Comparison of ENCODE assay signal across 2 cellular contexts in the genomic region with DNA sequence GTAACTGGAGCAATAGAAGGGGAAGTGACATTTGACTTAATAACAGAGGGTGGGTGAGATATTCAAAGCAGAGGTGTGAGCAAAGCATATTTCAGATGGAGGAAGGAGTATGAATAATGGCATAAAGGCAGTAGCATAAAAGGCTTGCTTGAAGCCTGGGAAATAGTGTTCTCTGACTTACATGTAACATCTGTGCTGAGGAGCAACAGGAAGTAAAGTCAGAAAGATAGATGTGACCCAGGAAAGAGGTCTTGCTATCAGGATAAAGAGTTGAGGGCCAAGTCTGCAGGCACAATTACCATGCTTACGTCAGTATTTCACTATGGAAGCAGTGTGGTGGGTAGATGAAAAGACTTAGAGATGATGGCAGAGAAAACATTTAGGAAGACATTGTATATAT.
A peak's percentile ranks its signal among the peaks of the same experiment; 100 is the strongest.
TF ChIP-seq lines count a peak whose summit lies in the region.

No MANE protein-coding gene starts in this region.

TF ChIP-seq in liver, 16 proteins besides CTCF, POLR2A, EP300 and RAD21:
- TF ChIP-seq HNF4G (IDR thresholded peaks at IDR 0.05) (no peak), NR2F2 (IDR thresholded peaks at IDR 0.05) (peak; percentile 44)

TF ChIP-seq in HepG2, 621 proteins besides CTCF, POLR2A, EP300 and RAD21:
- no peak for TF ChIP-seq ZNF501 (CRISPR knock-in tag; IDR thresholded peaks at IDR 0.05)
- no peak for TF ChIP-seq HHEX (CRISPR knock-in tag; IDR thresholded peaks at IDR 0.05)
- no peak for TF ChIP-seq ZSCAN30 (CRISPR knock-in tag; IDR thresholded peaks at IDR 0.05)
- TF ChIP-seq ZNF558 (CRISPR knock-in tag; IDR thresholded peaks at IDR 0.05; ENCODE audit: borderline replicate concordance) = no peak
- TF ChIP-seq FOXA3 (CRISPR knock-in tag; IDR thresholded peaks at IDR 0.05) = no peak
- no peak for TF ChIP-seq FOXM1 (CRISPR knock-in tag; IDR thresholded peaks at IDR 0.05)
- TF ChIP-seq, protein P1, sequence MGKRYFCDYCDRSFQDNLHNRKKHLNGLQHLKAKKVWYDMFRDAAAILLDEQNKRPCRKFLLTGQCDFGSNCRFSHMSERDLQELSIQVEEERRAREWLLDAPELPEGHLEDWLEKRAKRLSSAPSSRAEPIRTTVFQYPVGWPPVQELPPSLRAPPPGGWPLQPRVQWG (CRISPR knock-in tag; IDR thresholded peaks at IDR 0.05; ENCODE audit: borderline replicate concordance, low read depth) = no peak
- TF ChIP-seq ZNF280D (CRISPR knock-in tag; IDR thresholded peaks at IDR 0.05) = no peak
- no peak for TF ChIP-seq GPN1 (CRISPR knock-in tag; IDR thresholded peaks at IDR 0.05; ENCODE audit: borderline replicate concordance)
- TF ChIP-seq ZNF879 (CRISPR knock-in tag; IDR thresholded peaks at IDR 0.05) = no peak
- no peak for TF ChIP-seq ZSCAN25 (CRISPR knock-in tag; IDR thresholded peaks at IDR 0.05)
- TF ChIP-seq ZFP36L2 (CRISPR knock-in tag; IDR thresholded peaks at IDR 0.05) = no peak
- no peak for TF ChIP-seq MXI1 (IDR thresholded peaks at IDR 0.05; ENCODE audit: borderline replicate concordance, low read depth, low read length)
- TF ChIP-seq SKI (IDR thresholded peaks at IDR 0.05; ENCODE audit: partially characterized antibody) = no peak
- TF ChIP-seq NRL (CRISPR knock-in tag; IDR thresholded peaks at IDR 0.05; ENCODE audit: borderline replicate concordance) = no peak
- no peak for TF ChIP-seq NFE2 (CRISPR knock-in tag; IDR thresholded peaks at IDR 0.05)
